8 cellular contexts compared by ENCODE assay signal in genomic region chr19:42241279-42241678, GRCh38. TPM values are rescaled to one million over a fixed set of nuclear protein-coding genes. Genes with fewer than 3 reads are reported as not detected.
DNase-seq lines count a peak whose midpoint lies in the region; ATAC-seq, FAIRE-seq and TF ChIP-seq lines count a peak whose summit lies in the region.

No MANE protein-coding gene starts in this region.

- no peak for DNase-seq in activated CD4-positive, alpha-beta T cell treated with anti-CD3 and anti-CD28 coated beads, Interleukin-2, amount 10 ng/mL, durations not matched to agents 7 days and 5 days
- no peak for DNase-seq in activated CD4-positive, alpha-beta T cell treated with anti-CD3 and anti-CD28 coated beads for 4 hours
- DNase-seq in adipocyte (ENCODE audit: low read depth), result no peak
- DNase-seq in HepG2 (ENCODE audit: low spot score), result no peak
- DNase-seq in thoracic aorta (ENCODE audit: low spot score), result no peak
- DNase-seq in NCI-H1694 (lab: John Stamatoyannopoulos, UW), result no peak
- DNase-seq in NCI-H2171 treated with DMSO at 0.1 percent for 48 hours (lab: John Stamatoyannopoulos, UW), result no peak

- H4K20me1 ChIP-seq in HepG2 (ENCODE audit: insufficient read depth, low read length), result peaks cover 5% of the 10 kb centered on the region; the same call in 1 of the 2 replicates

- intact Hi-C loops in HepG2 (cut with micrococcal nuclease; ENCODE audit: unreplicated experiment), result no loop called here

- H3K27me3 ChIP-seq in adipocyte (replicated peaks; ENCODE audit: control insufficient read depth, insufficient read depth, low read length), result no peaks in the 10 kb centered on the region
- H3K27me3 ChIP-seq in HepG2 (ENCODE audit: control insufficient read depth in 1 of 2, insufficient read depth in 2 of 2, low read length in 2 of 2), result no peaks in the 10 kb centered on the region; a peak in 1 of 5 replicates
- no peaks in the 10 kb centered on the region for H3K27me3 ChIP-seq in thoracic aorta (replicated peaks; ENCODE audit: insufficient read depth)

- TF ChIP-seq EP300 in HepG2 (IDR thresholded peaks at IDR 0.05; ENCODE audit: low read depth in 2 of 2, low read length in 2 of 2), result no peak
- no peak for TF ChIP-seq EP300 in HepG2 (CRISPR knock-in tag; IDR thresholded peaks at IDR 0.05; ENCODE audit: borderline replicate concordance)

- FAIRE-seq in HepG2 (lab: Jason Lieb, UNC), result no peak

- peak overlapping the region; percentile 58 for H3K27ac ChIP-seq in HepG2 (ENCODE audit: extremely low read length, insufficient read depth, low read length)
- no peak overlapping the region for H3K27ac ChIP-seq in thoracic aorta

- peak overlapping the region; percentile 92 for H3K9ac ChIP-seq in adipocyte (ENCODE audit: low read length)
- H3K9ac ChIP-seq in HepG2 (ENCODE audit: insufficient read depth, low read depth, low read length), result peak overlapping the region; percentile 97

- peak overlapping the region; percentile 89 for H3K4me3 ChIP-seq in adipocyte (ENCODE audit: low read length)
- H3K4me3 ChIP-seq in HepG2 (replicated peaks in 1 of 3; ENCODE audit: insufficient read depth in 1 of 3, low read depth in 2 of 3, low read length in 3 of 3), result peak overlapping the region; percentile 79 to 90 (median 81)
- peak overlapping the region; percentile 75 for H3K4me3 ChIP-seq in thoracic aorta

- no peak overlapping the region for H3K27ac Mint-ChIP-seq in activated CD4-positive, alpha-beta T cell treated with anti-CD3 and anti-CD28 coated beads, Interleukin-2, amount 10 ng/mL, durations not matched to agents 7 days and 5 days

- CTCF ChIA-PET in activated CD4-positive, alpha-beta T cell treated with anti-CD3 and anti-CD28 coated beads, Interleukin-2, amount 10 ng/mL, durations not matched to agents 7 days and 5 days (lab: Charles Lee), result interaction anchor here (0.5 to 1.8 kb wide), 2 partner anchors 10 to 77 kb away, joined by 3 to 6 read pairs; no protein-coding TSS in a partner anchor
- CTCF ChIA-PET in HepG2 (lab: Yijun Ruan, JAX; ENCODE audit: low intra/inter-chr PET ratio, low total read pairs), result no interaction called here

- WGBS in HepG2 (ENCODE audit: low lambda C conversion rate), result 98% methylated on average over 3 of the region's 3 CpGs

- H3K79me2 ChIP-seq in HepG2 (ENCODE audit: insufficient read depth, low read length), result peaks cover 20% of the 10 kb centered on the region

- peaks cover 22% of the 10 kb centered on the region for H3K36me3 Mint-ChIP-seq in activated CD4-positive, alpha-beta T cell treated with anti-CD3 and anti-CD28 coated beads, Interleukin-2, amount 10 ng/mL, durations not matched to agents 7 days and 5 days (ENCODE audit: low read depth)

- H3K4me3 Mint-ChIP-seq in activated CD4-positive, alpha-beta T cell treated with anti-CD3 and anti-CD28 coated beads, Interleukin-2, amount 10 ng/mL, durations not matched to agents 7 days and 5 days, result peak overlapping the region; percentile 91

- POLR2A ChIA-PET in activated CD4-positive, alpha-beta T cell treated with anti-CD3 and anti-CD28 coated beads, Interleukin-2, amount 10 ng/mL, durations not matched to agents 7 days and 5 days (lab: Charles Lee), result no interaction called here
- POLR2A ChIA-PET in HepG2 (lab: Yijun Ruan, JAX), result interaction anchor here (2.9 to 3.2 kb wide), 2 partner anchors 12 to 24 kb away, joined by 13 to 19 read pairs; partner anchors contain the start of gene DEDD2

- H3K4me1 Mint-ChIP-seq in activated CD4-positive, alpha-beta T cell treated with anti-CD3 and anti-CD28 coated beads, Interleukin-2, amount 10 ng/mL, durations not matched to agents 7 days and 5 days, result peaks cover 53% of the 10 kb centered on the region

- TF ChIP-seq CTCF in HepG2 (CRISPR knock-in tag; IDR thresholded peaks at IDR 0.05) (no peak), thoracic aorta (IDR thresholded peaks at IDR 0.05) (no peak)

- no peak for ATAC-seq in HepG2
- no peak for ATAC-seq in thoracic aorta (ENCODE audit: insufficient number of reproducible peaks, low FRiP score, low read depth)
- ATAC-seq in GM18867 (IDR thresholded peaks at IDR 0.05; ENCODE audit: unreplicated experiment), result no peak

- no peaks in the 10 kb centered on the region for H3K27me3 Mint-ChIP-seq in activated CD4-positive, alpha-beta T cell treated with anti-CD3 and anti-CD28 coated beads, Interleukin-2, amount 10 ng/mL, durations not matched to agents 7 days and 5 days

- H3K36me3 ChIP-seq in adipocyte (ENCODE audit: control insufficient read depth, insufficient read depth, low read length, severe bottlenecking) (peaks cover 10% of the 10 kb centered on the region), HepG2 (replicated peaks in 1 of 2; ENCODE audit: control insufficient read depth in 1 of 2, insufficient read depth in 2 of 2, low read length in 2 of 2) (peaks cover 3 to 25% of the 10 kb centered on the region in 2 experiments; a peak in 4 of 5 replicates), thoracic aorta (peaks cover 2% of the 10 kb centered on the region)

- no peaks in the 10 kb centered on the region for H3K9me3 Mint-ChIP-seq in activated CD4-positive, alpha-beta T cell treated with anti-CD3 and anti-CD28 coated beads, Interleukin-2, amount 10 ng/mL, durations not matched to agents 7 days and 5 days

- H3K4me1 ChIP-seq in adipocyte (ENCODE audit: control insufficient read depth, insufficient read depth, low read length), result peaks cover 22% of the 10 kb centered on the region
- peaks cover 35% of the 10 kb centered on the region for H3K4me1 ChIP-seq in HepG2 (ENCODE audit: insufficient read depth, low read length)
- H3K4me1 ChIP-seq in thoracic aorta (ENCODE audit: control insufficient read depth in 1 of 2, low read depth in 2 of 2), result peaks cover 29 to 40% of the 10 kb centered on the region in 2 donors

- no peak overlapping the region for H2AFZ ChIP-seq in HepG2 (ENCODE audit: low read length)

- H3K4me2 ChIP-seq in HepG2 (ENCODE audit: low read depth, low read length), result peak overlapping the region; percentile 75

- H3K9me3 ChIP-seq in adipocyte (ENCODE audit: control insufficient read depth, low read length) (no peaks in the 10 kb centered on the region), HepG2 (ENCODE audit: low read length) (no peaks in the 10 kb centered on the region), thoracic aorta (no peaks in the 10 kb centered on the region)

- BruUV-seq in HepG2 (replicated peaks; lab: Mats Ljungman, UMichigan), result no TSS peak

- in situ Hi-C loops in HepG2 (cut with HindIII; ENCODE audit: extremely low pct_ligation_motif_present, low pct_unique_long_range_greater_than_20kb), result no loop called here

- TF ChIP-seq POLR2A in HepG2 (IDR thresholded peaks at IDR 0.05; ENCODE audit: insufficient read depth in 1 of 2, low read depth in 2 of 2, low read length in 2 of 2), result no peak

- TF ChIP-seq RAD21 in HepG2 (CRISPR knock-in tag; IDR thresholded peaks at IDR 0.05), result no peak

RNA-seq across cellular contexts. Expression of gene GSK3A, which starts 1.1 kb away (rescaled TPM):
- total RNA-seq in activated CD4-positive, alpha-beta T cell treated with anti-CD3 and anti-CD28 coated beads, Interleukin-2, amount 10 ng/mL, durations not matched to agents 7 days and 5 days, result 10 to 100 TPM; 42.7 to 53.4 TPM
- total RNA-seq in HepG2 (2016; rRNA removed; fragmentation: Illumina TruSeq; extraction: Trizol) (14.8 and 16.9 TPM in 2 replicates), thoracic aorta (10 to 100 TPM; 23.7 to 26.9 TPM)
- 16.1 and 22.9 TPM in 2 replicates for total RNA-seq in HepG2 (2016; cell fraction: cytosol; rRNA removed; fragmentation: Illumina TruSeq; extraction: Trizol; ENCODE audit: low read depth)
- total RNA-seq in HepG2 (2016; cell fraction: insoluble cytoplasmic fraction; rRNA removed; fragmentation: Illumina TruSeq; extraction: Trizol), result 11.4 and 17.4 TPM in 2 replicates
- total RNA-seq in HepG2 (2016; cell fraction: membrane; rRNA removed; fragmentation: Illumina TruSeq; extraction: Trizol), result 31.4 and 34.4 TPM in 2 replicates
- 9.7 and 11.2 TPM in 2 replicates for total RNA-seq in HepG2 (2016; cell fraction: nucleus; rRNA removed; fragmentation: Illumina TruSeq; extraction: Trizol)
- polyA plus RNA-seq in HepG2 (2011; rRNA removed), result 52.5 and 56.5 TPM in 2 replicates
- 33.8 and 36.7 TPM in 2 replicates for polyA plus RNA-seq in HepG2 (2011; cell fraction: cytosol; rRNA removed)
- 33.5 and 34.5 TPM in 2 replicates for polyA plus RNA-seq in HepG2 (2011; cell fraction: nucleus; rRNA removed)
- polyA plus RNA-seq in HepG2 (2012), result 25.2 and 25.7 TPM in 2 replicates
- polyA plus RNA-seq in HepG2 (2016; cell fraction: cytosol; fragmentation: Illumina TruSeq; extraction: Trizol; ENCODE audit: low read depth), result 41.6 and 46.1 TPM in 2 replicates
- 45.9 and 55.0 TPM in 2 replicates for polyA plus RNA-seq in HepG2 (2016; cell fraction: insoluble cytoplasmic fraction; fragmentation: Illumina TruSeq; extraction: Trizol; ENCODE audit: low read depth)
- 67.9 and 73.5 TPM in 2 replicates for polyA plus RNA-seq in HepG2 (2016; cell fraction: membrane; fragmentation: Illumina TruSeq; extraction: Trizol; ENCODE audit: low read depth)
- polyA plus RNA-seq in HepG2 (2016; cell fraction: nucleus; fragmentation: Illumina TruSeq; extraction: Trizol; ENCODE audit: insufficient read depth, low read depth), result 44.2 and 47.7 TPM in 2 replicates
- polyA minus RNA-seq in HepG2 (2011; rRNA and poly(A)+ RNA removed; ENCODE audit: low replicate concordance), result 34.3 and 51.6 TPM in 2 replicates
- polyA minus RNA-seq in HepG2 (2011; cell fraction: cytosol; rRNA and poly(A)+ RNA removed), result 9.1 and 14.1 TPM in 2 replicates
- polyA minus RNA-seq in HepG2 (2011; cell fraction: nucleus; rRNA and poly(A)+ RNA removed), result 5.2 and 6.8 TPM in 2 replicates

RNA-seq across cellular contexts. Expression of gene ERF, which starts 13.6 kb away (rescaled TPM):
- total RNA-seq in activated CD4-positive, alpha-beta T cell treated with anti-CD3 and anti-CD28 coated beads, Interleukin-2, amount 10 ng/mL, durations not matched to agents 7 days and 5 days, result 10 to 100 TPM; 56.5 to 57.9 TPM
- total RNA-seq in HepG2 (2016; rRNA removed; fragmentation: Illumina TruSeq; extraction: Trizol), result 43.2 and 67.1 TPM in 2 replicates
- total RNA-seq in HepG2 (2016; cell fraction: cytosol; rRNA removed; fragmentation: Illumina TruSeq; extraction: Trizol; ENCODE audit: low read depth), result 54.9 and 66.8 TPM in 2 replicates
- 35.3 and 68.2 TPM in 2 replicates for total RNA-seq in HepG2 (2016; cell fraction: insoluble cytoplasmic fraction; rRNA removed; fragmentation: Illumina TruSeq; extraction: Trizol)
- 104 and 115 TPM in 2 replicates for total RNA-seq in HepG2 (2016; cell fraction: membrane; rRNA removed; fragmentation: Illumina TruSeq; extraction: Trizol)
- total RNA-seq in HepG2 (2016; cell fraction: nucleus; rRNA removed; fragmentation: Illumina TruSeq; extraction: Trizol), result 31.2 and 38.3 TPM in 2 replicates
- 62.5 and 69.9 TPM in 2 replicates for polyA plus RNA-seq in HepG2 (2011; rRNA removed)
- polyA plus RNA-seq in HepG2 (2011; cell fraction: cytosol; rRNA removed), result 36.9 and 45.9 TPM in 2 replicates
- polyA plus RNA-seq in HepG2 (2011; cell fraction: nucleus; rRNA removed), result 109 and 170 TPM in 2 replicates
- polyA plus RNA-seq in HepG2 (2012), result 38.4 and 44.3 TPM in 2 replicates
- 30.4 TPM in 2 replicates for polyA plus RNA-seq in HepG2 (2016; cell fraction: cytosol; fragmentation: Illumina TruSeq; extraction: Trizol; ENCODE audit: low read depth)
- polyA plus RNA-seq in HepG2 (2016; cell fraction: insoluble cytoplasmic fraction; fragmentation: Illumina TruSeq; extraction: Trizol; ENCODE audit: low read depth), result 56.4 and 79.4 TPM in 2 replicates
- 55.2 and 69.1 TPM in 2 replicates for polyA plus RNA-seq in HepG2 (2016; cell fraction: membrane; fragmentation: Illumina TruSeq; extraction: Trizol; ENCODE audit: low read depth)
- 77.4 and 89.7 TPM in 2 replicates for polyA plus RNA-seq in HepG2 (2016; cell fraction: nucleus; fragmentation: Illumina TruSeq; extraction: Trizol; ENCODE audit: insufficient read depth, low read depth)
- 39.2 and 85.5 TPM in 2 replicates for polyA minus RNA-seq in HepG2 (2011; rRNA and poly(A)+ RNA removed; ENCODE audit: low replicate concordance)
- polyA minus RNA-seq in HepG2 (2011; cell fraction: cytosol; rRNA and poly(A)+ RNA removed), result 38.3 and 50.2 TPM in 2 replicates
- 40.9 and 56.5 TPM in 2 replicates for polyA minus RNA-seq in HepG2 (2011; cell fraction: nucleus; rRNA and poly(A)+ RNA removed)
- total RNA-seq in thoracic aorta, result 10 to 100 TPM; 46.6 to 49.8 TPM

RNA-seq across cellular contexts. Expression of gene ZNF526, which starts 21.2 kb away (rescaled TPM):
- total RNA-seq in activated CD4-positive, alpha-beta T cell treated with anti-CD3 and anti-CD28 coated beads, Interleukin-2, amount 10 ng/mL, durations not matched to agents 7 days and 5 days, result 10 to 100 TPM; 18.0 to 18.5 TPM
- total RNA-seq in HepG2 (2016; rRNA removed; fragmentation: Illumina TruSeq; extraction: Trizol), result 8.4 and 8.5 TPM in 2 replicates
- total RNA-seq in HepG2 (2016; cell fraction: cytosol; rRNA removed; fragmentation: Illumina TruSeq; extraction: Trizol; ENCODE audit: low read depth), result 3.2 and 4.1 TPM in 2 replicates
- total RNA-seq in HepG2 (2016; cell fraction: insoluble cytoplasmic fraction; rRNA removed; fragmentation: Illumina TruSeq; extraction: Trizol), result 7.8 and 8.2 TPM in 2 replicates
- total RNA-seq in HepG2 (2016; cell fraction: membrane; rRNA removed; fragmentation: Illumina TruSeq; extraction: Trizol), result 7.8 and 8.0 TPM in 2 replicates
- total RNA-seq in HepG2 (2016; cell fraction: nucleus; rRNA removed; fragmentation: Illumina TruSeq; extraction: Trizol), result 5.4 and 6.6 TPM in 2 replicates
- polyA plus RNA-seq in HepG2 (2011; rRNA removed), result 3.3 and 4.3 TPM in 2 replicates
- polyA plus RNA-seq in HepG2 (2011; cell fraction: cytosol; rRNA removed), result 1.6 and 1.7 TPM in 2 replicates
- 6.8 and 7.0 TPM in 2 replicates for polyA plus RNA-seq in HepG2 (2011; cell fraction: nucleus; rRNA removed)
- polyA plus RNA-seq in HepG2 (2012), result 4.9 and 5.8 TPM in 2 replicates
- polyA plus RNA-seq in HepG2 (2016; cell fraction: cytosol; fragmentation: Illumina TruSeq; extraction: Trizol; ENCODE audit: low read depth), result 0.61 and 0.84 TPM in 2 replicates
- polyA plus RNA-seq in HepG2 (2016; cell fraction: insoluble cytoplasmic fraction; fragmentation: Illumina TruSeq; extraction: Trizol; ENCODE audit: low read depth), result 3.0 and 6.6 TPM in 2 replicates
- 1.2 and 1.8 TPM in 2 replicates for polyA plus RNA-seq in HepG2 (2016; cell fraction: membrane; fragmentation: Illumina TruSeq; extraction: Trizol; ENCODE audit: low read depth)
- 4.9 and 6.7 TPM in 2 replicates for polyA plus RNA-seq in HepG2 (2016; cell fraction: nucleus; fragmentation: Illumina TruSeq; extraction: Trizol; ENCODE audit: insufficient read depth, low read depth)
- polyA minus RNA-seq in HepG2 (2011; rRNA and poly(A)+ RNA removed; ENCODE audit: low replicate concordance), result 12.7 and 19.4 TPM in 2 replicates
- polyA minus RNA-seq in HepG2 (2011; cell fraction: cytosol; rRNA and poly(A)+ RNA removed), result 2.9 and 4.0 TPM in 2 replicates
- 8.8 and 9.3 TPM in 2 replicates for polyA minus RNA-seq in HepG2 (2011; cell fraction: nucleus; rRNA and poly(A)+ RNA removed)
- 10 to 100 TPM in 1 of 2 donors, 1 to 10 TPM in 1; 7.9 to 10.3 TPM for total RNA-seq in thoracic aorta

RNA-seq across cellular contexts. Expression of gene DEDD2, which starts 23.8 kb away (rescaled TPM):
- total RNA-seq in activated CD4-positive, alpha-beta T cell treated with anti-CD3 and anti-CD28 coated beads, Interleukin-2, amount 10 ng/mL, durations not matched to agents 7 days and 5 days, result 10 to 100 TPM; 37.2 to 42.4 TPM
- total RNA-seq in HepG2 (2016; rRNA removed; fragmentation: Illumina TruSeq; extraction: Trizol) (14.7 and 19.2 TPM in 2 replicates), thoracic aorta (10 to 100 TPM; 21.7 to 33.2 TPM)
- total RNA-seq in HepG2 (2016; cell fraction: cytosol; rRNA removed; fragmentation: Illumina TruSeq; extraction: Trizol; ENCODE audit: low read depth), result 9.6 and 10.0 TPM in 2 replicates
- 16.1 and 18.5 TPM in 2 replicates for total RNA-seq in HepG2 (2016; cell fraction: insoluble cytoplasmic fraction; rRNA removed; fragmentation: Illumina TruSeq; extraction: Trizol)
- 27.2 and 29.6 TPM in 2 replicates for total RNA-seq in HepG2 (2016; cell fraction: membrane; rRNA removed; fragmentation: Illumina TruSeq; extraction: Trizol)
- total RNA-seq in HepG2 (2016; cell fraction: nucleus; rRNA removed; fragmentation: Illumina TruSeq; extraction: Trizol), result 6.8 and 8.3 TPM in 2 replicates
- polyA plus RNA-seq in HepG2 (2011; rRNA removed), result 24.7 and 26.1 TPM in 2 replicates
- polyA plus RNA-seq in HepG2 (2011; cell fraction: cytosol; rRNA removed), result 25.5 and 32.8 TPM in 2 replicates
- polyA plus RNA-seq in HepG2 (2011; cell fraction: nucleus; rRNA removed), result 26.7 and 26.8 TPM in 2 replicates
- polyA plus RNA-seq in HepG2 (2012), result 11.1 and 19.5 TPM in 2 replicates
- polyA plus RNA-seq in HepG2 (2016; cell fraction: cytosol; fragmentation: Illumina TruSeq; extraction: Trizol; ENCODE audit: low read depth), result 10.7 and 11.1 TPM in 2 replicates
- 19.2 and 19.5 TPM in 2 replicates for polyA plus RNA-seq in HepG2 (2016; cell fraction: insoluble cytoplasmic fraction; fragmentation: Illumina TruSeq; extraction: Trizol; ENCODE audit: low read depth)
- 23.2 and 25.7 TPM in 2 replicates for polyA plus RNA-seq in HepG2 (2016; cell fraction: membrane; fragmentation: Illumina TruSeq; extraction: Trizol; ENCODE audit: low read depth)
- polyA plus RNA-seq in HepG2 (2016; cell fraction: nucleus; fragmentation: Illumina TruSeq; extraction: Trizol; ENCODE audit: insufficient read depth, low read depth), result 16.9 and 21.4 TPM in 2 replicates
- polyA minus RNA-seq in HepG2 (2011; rRNA and poly(A)+ RNA removed; ENCODE audit: low replicate concordance), result 15.6 and 26.0 TPM in 2 replicates
- 6.8 and 8.3 TPM in 2 replicates for polyA minus RNA-seq in HepG2 (2011; cell fraction: cytosol; rRNA and poly(A)+ RNA removed)
- 5.0 and 7.2 TPM in 2 replicates for polyA minus RNA-seq in HepG2 (2011; cell fraction: nucleus; rRNA and poly(A)+ RNA removed)

RNA-seq across cellular contexts. Expression of gene CIC, which starts 27.8 kb away (rescaled TPM):
- 10 to 100 TPM; 69.3 to 81.0 TPM for total RNA-seq in activated CD4-positive, alpha-beta T cell treated with anti-CD3 and anti-CD28 coated beads, Interleukin-2, amount 10 ng/mL, durations not matched to agents 7 days and 5 days
- total RNA-seq in HepG2 (2016; rRNA removed; fragmentation: Illumina TruSeq; extraction: Trizol) (5.4 and 8.0 TPM in 2 replicates), thoracic aorta (100 to 1,000 TPM in 1 of 2 donors, 10 to 100 TPM in 1; 57.1 to 112 TPM)
- total RNA-seq in HepG2 (2016; cell fraction: cytosol; rRNA removed; fragmentation: Illumina TruSeq; extraction: Trizol; ENCODE audit: low read depth), result 1.5 and 1.8 TPM in 2 replicates
- total RNA-seq in HepG2 (2016; cell fraction: insoluble cytoplasmic fraction; rRNA removed; fragmentation: Illumina TruSeq; extraction: Trizol), result 5.2 and 7.8 TPM in 2 replicates
- 4.6 and 4.9 TPM in 2 replicates for total RNA-seq in HepG2 (2016; cell fraction: membrane; rRNA removed; fragmentation: Illumina TruSeq; extraction: Trizol)
- total RNA-seq in HepG2 (2016; cell fraction: nucleus; rRNA removed; fragmentation: Illumina TruSeq; extraction: Trizol), result 10.4 and 12.3 TPM in 2 replicates
- 5.9 and 8.3 TPM in 2 replicates for polyA plus RNA-seq in HepG2 (2011; rRNA removed)
- 3.3 and 5.6 TPM in 2 replicates for polyA plus RNA-seq in HepG2 (2011; cell fraction: cytosol; rRNA removed)
- polyA plus RNA-seq in HepG2 (2011; cell fraction: nucleus; rRNA removed), result 60.6 and 75.8 TPM in 2 replicates
- 17.6 and 25.1 TPM in 2 replicates for polyA plus RNA-seq in HepG2 (2012)
- polyA plus RNA-seq in HepG2 (2016; cell fraction: cytosol; fragmentation: Illumina TruSeq; extraction: Trizol; ENCODE audit: low read depth), result 1.7 and 1.9 TPM in 2 replicates
- 10.1 and 16.9 TPM in 2 replicates for polyA plus RNA-seq in HepG2 (2016; cell fraction: insoluble cytoplasmic fraction; fragmentation: Illumina TruSeq; extraction: Trizol; ENCODE audit: low read depth)
- 5.7 and 6.0 TPM in 2 replicates for polyA plus RNA-seq in HepG2 (2016; cell fraction: membrane; fragmentation: Illumina TruSeq; extraction: Trizol; ENCODE audit: low read depth)
- polyA plus RNA-seq in HepG2 (2016; cell fraction: nucleus; fragmentation: Illumina TruSeq; extraction: Trizol; ENCODE audit: insufficient read depth, low read depth), result 61.0 and 65.4 TPM in 2 replicates
- polyA minus RNA-seq in HepG2 (2011; rRNA and poly(A)+ RNA removed; ENCODE audit: low replicate concordance), result 3.6 and 7.9 TPM in 2 replicates
- 9.1 and 10.8 TPM in 2 replicates for polyA minus RNA-seq in HepG2 (2011; cell fraction: cytosol; rRNA and poly(A)+ RNA removed)
- 14.7 and 15.5 TPM in 2 replicates for polyA minus RNA-seq in HepG2 (2011; cell fraction: nucleus; rRNA and poly(A)+ RNA removed)
